In the genomic region with DNA sequence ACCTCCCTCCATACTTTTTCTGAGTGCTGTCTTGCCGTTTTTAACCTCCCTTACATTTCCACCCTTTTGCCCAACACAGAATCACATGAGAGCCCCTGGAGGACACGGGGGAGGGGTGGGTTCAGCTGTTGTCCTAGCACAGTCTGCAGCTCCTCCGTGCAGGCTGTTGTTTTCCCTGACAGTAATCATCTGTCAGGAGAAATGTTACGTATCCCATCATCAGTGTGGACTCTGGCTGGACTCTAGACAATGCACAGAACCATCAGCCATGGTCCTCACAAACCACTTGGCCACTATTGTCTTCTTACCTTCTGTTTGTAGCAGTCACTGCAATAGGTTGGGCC, we compare ENCODE assay signal across 11 cellular contexts.
DNase-seq lines count a peak whose midpoint lies in the region; ATAC-seq and TF ChIP-seq lines count a peak whose summit lies in the region.
"Had no signal": no experiment of that assay in that cellular context is flagged by ENCODE, and none has a peak within 500 bp of the region (broad histone marks: within the 10 kb centered on the region; RNA-seq: fewer than 3 reads in every experiment).

No MANE protein-coding gene starts in this region.

- H3K4me1 ChIP-seq in esophagus squamous epithelium (peaks cover 7 to 23% (median 9%) of the 10 kb centered on the region in 3 donors), mesodermal cell (ENCODE audit: control insufficient read depth, insufficient read depth, low read length, poor library complexity, severe bottlenecking) (peaks cover 12% of the 10 kb centered on the region), spleen (peaks cover 0 to 20% (median 15%) of the 10 kb centered on the region in 6 donors)

- TF ChIP-seq POLR2A in esophagus squamous epithelium (IDR thresholded peaks at IDR 0.05) (no peak), spleen (IDR thresholded peaks at IDR 0.05) (no peak)

- CTCF ChIA-PET in RWPE1 (lab: Yijun Ruan, JAX): no interaction called here

- DNase-seq in NCI-H2171 treated with DMSO at 0.1 percent for 48 hours (lab: John Stamatoyannopoulos, UW) (peak; percentile 57), esophagus squamous epithelium (lab: John Stamatoyannopoulos, UW) (no peak), spleen (no peak), RWPE1 (ENCODE audit: low spot score) (no peak), D341Med (ENCODE audit: low spot score) (no peak)
- DNase-seq in activated T-cell treated with anti-CD3 and anti-CD28 coated beads, Interleukin-2, amount 50 U/mL, for 24 hours: no peak
- DNase-seq: activated CD4-positive, CD25-positive, alpha-beta regulatory T cell; activated naive CD4-positive, alpha-beta T cell had no signal

- 39 to 74% methylated on average over 4 of the region's 4 CpGs for WGBS in esophagus squamous epithelium, 2 donors
- WGBS in mesodermal cell (ENCODE audit: insufficient coverage in 2 of 2), 2 experiments: 52 to 62% methylated on average over 2 to 3 of the region's 4 CpGs
- 48 to 71% (median 66%) methylated on average over 4 of the region's 4 CpGs for WGBS in spleen, 5 donors

- H3K36me3 ChIP-seq in esophagus squamous epithelium (no peaks in the 10 kb centered on the region), mesodermal cell (ENCODE audit: control insufficient read depth, insufficient read depth, low read length) (no peaks in the 10 kb centered on the region), spleen (no peaks in the 10 kb centered on the region)

- no peaks in the 10 kb centered on the region for H3K4me1 Mint-ChIP-seq in activated T-cell treated with anti-CD3 and anti-CD28 coated beads, Interleukin-2, amount 50 U/mL, for 24 hours (ENCODE audit: low read depth)

- TF ChIP-seq CTCF in esophagus squamous epithelium (IDR thresholded peaks at IDR 0.05) (no peak), spleen (IDR thresholded peaks at IDR 0.05 in 8 of 11, conservative IDR thresholded peaks at IDR 0.05 in 3 of 11) (no peak), RWPE1 (conservative IDR thresholded peaks at IDR 0.05; ENCODE audit: low read depth) (no peak)

- H3K27ac ChIP-seq in esophagus squamous epithelium (peak overlapping the region in 3 of 4 donors; percentile 65 to 80 (median 73)), mesodermal cell (ENCODE audit: low read depth, low read length, severe bottlenecking) (peak overlapping the region; percentile 79), spleen (peak overlapping the region in 7 of 8 donors; percentile 16 to 76 (median 70)), RWPE1 (no peak overlapping the region)
- H3K27ac ChIP-seq: BLaER1 treated with 17β-estradiol and CSF1 and Interleukin-3, amounts not matched to agents 10 nM and 100 nM had no signal

- intact Hi-C loops in esophagus squamous epithelium (cut with DNase I): no loop called here
- intact Hi-C loops in spleen (cut with DNase I; ENCODE audit: low total_unique reads): no loop called here

- no peak overlapping the region for H3K4me3 ChIP-seq in esophagus squamous epithelium
- H3K4me3 ChIP-seq in mesodermal cell (ENCODE audit: extremely low read depth, insufficient read depth, low read length, poor library complexity, severe bottlenecking): no peak overlapping the region
- no peak overlapping the region for H3K4me3 ChIP-seq in spleen
- H3K4me3 ChIP-seq: BLaER1 treated with 17β-estradiol and CSF1 and Interleukin-3, amounts not matched to agents 10 nM and 100 nM had no signal

- POLR2A ChIA-PET in RWPE1 (lab: Yijun Ruan, JAX; ENCODE audit: low non-redundant PET): no interaction called here

- H3K27ac Mint-ChIP-seq in activated T-cell treated with anti-CD3 and anti-CD28 coated beads, Interleukin-2, amount 50 U/mL, for 24 hours: no peak overlapping the region

- H3K4me3 Mint-ChIP-seq in activated T-cell treated with anti-CD3 and anti-CD28 coated beads, Interleukin-2, amount 50 U/mL, for 24 hours: no peak overlapping the region

- ATAC-seq in HG03354 (IDR thresholded peaks at IDR 0.05; ENCODE audit: poor library complexity, severe bottlenecking, unreplicated experiment): no peak

- H3K9me3 ChIP-seq in esophagus squamous epithelium (no peaks in the 10 kb centered on the region), mesodermal cell (ENCODE audit: control insufficient read depth, low read length) (no peaks in the 10 kb centered on the region), spleen (no peaks in the 10 kb centered on the region)

- H3K27me3 Mint-ChIP-seq in activated T-cell treated with anti-CD3 and anti-CD28 coated beads, Interleukin-2, amount 50 U/mL, for 24 hours: peaks cover 41% of the 10 kb centered on the region

- no peaks in the 10 kb centered on the region for H3K36me3 Mint-ChIP-seq in activated T-cell treated with anti-CD3 and anti-CD28 coated beads, Interleukin-2, amount 50 U/mL, for 24 hours (ENCODE audit: low read depth)

- no peaks in the 10 kb centered on the region for H3K9me3 Mint-ChIP-seq in activated T-cell treated with anti-CD3 and anti-CD28 coated beads, Interleukin-2, amount 50 U/mL, for 24 hours

- H3K27me3 ChIP-seq in esophagus squamous epithelium (no peaks in the 10 kb centered on the region), spleen (replicated peaks in 1 of 7) (no peaks in the 10 kb centered on the region)
- H3K27me3 ChIP-seq: BLaER1 treated with 17β-estradiol and CSF1 and Interleukin-3, amounts not matched to agents 10 nM and 100 nM had no signal
